In genomic region chr3:4642611-4643010, GRCh38 we compare ENCODE assay signal across 21 cellular contexts.
"Had no signal": no experiment of that assay in that cellular context is flagged by ENCODE, and none has a peak within 500 bp of the region (broad histone marks: within the 10 kb centered on the region; RNA-seq: fewer than 3 reads in every experiment).

No MANE protein-coding gene starts in this region.

- H3K4me3 Mint-ChIP-seq: endodermal cell; naive thymus-derived CD4-positive, alpha-beta T cell; stimulated activated effector memory CD8-positive, alpha-beta T cell treated with anti-CD3 and anti-CD28 coated beads, Interleukin-12 subunit alpha, Interleukin-12 subunit beta, amount 100 ng/mL, for 72 hours; stimulated activated naive CD8-positive, alpha-beta T cell treated with anti-CD3 and anti-CD28 coated beads, Interleukin-15, Interleukin-2, amounts not matched to agents 100 ng/mL and 50 ng/mL, for 24 hours had no signal

- H3K27ac ChIP-seq: coronary artery, heart left ventricle, neutrophil, upper lobe of right lung, vagina had no signal

- H3K9me3 ChIP-seq: heart left ventricle, neutrophil, right atrium auricular region, tibial artery, upper lobe of right lung, vagina had no signal

- H3K4me1 Mint-ChIP-seq: endodermal cell had no signal

- H3K4me1 ChIP-seq: heart left ventricle, right atrium auricular region, tibial artery, upper lobe of right lung, vagina had no signal

- H3K4me3 ChIP-seq: coronary artery, heart left ventricle, right atrium auricular region, tibial artery, upper lobe of right lung, vagina had no signal

- H3K27me3 Mint-ChIP-seq: naive thymus-derived CD4-positive, alpha-beta T cell; stimulated activated naive CD8-positive, alpha-beta T cell treated with anti-CD3 and anti-CD28 coated beads, Interleukin-15, Interleukin-2, amounts not matched to agents 100 ng/mL and 50 ng/mL, for 24 hours had no signal

- H3K27ac Mint-ChIP-seq: endodermal cell; naive thymus-derived CD4-positive, alpha-beta T cell; stimulated activated effector memory CD8-positive, alpha-beta T cell treated with anti-CD3 and anti-CD28 coated beads, Interleukin-12 subunit alpha, Interleukin-12 subunit beta, amount 100 ng/mL, for 72 hours; stimulated activated naive CD8-positive, alpha-beta T cell treated with anti-CD3 and anti-CD28 coated beads, Interleukin-15, Interleukin-2, amounts not matched to agents 100 ng/mL and 50 ng/mL, for 24 hours had no signal

- H3K27me3 ChIP-seq: heart left ventricle, neutrophil, right atrium auricular region, tibial artery, upper lobe of right lung, vagina had no signal

- H3K9me3 Mint-ChIP-seq: endodermal cell; naive thymus-derived CD4-positive, alpha-beta T cell; stimulated activated effector memory CD8-positive, alpha-beta T cell treated with anti-CD3 and anti-CD28 coated beads, Interleukin-12 subunit alpha, Interleukin-12 subunit beta, amount 100 ng/mL, for 72 hours; stimulated activated naive CD8-positive, alpha-beta T cell treated with anti-CD3 and anti-CD28 coated beads, Interleukin-15, Interleukin-2, amounts not matched to agents 100 ng/mL and 50 ng/mL, for 24 hours had no signal

- DNase-seq: effector CD4-positive, alpha-beta T cell; endodermal cell; erythroblast; foreskin melanocyte; heart left ventricle; hippocampal formation; kidney glomerular epithelial cell; mammary epithelial cell; naive thymus-derived CD4-positive, alpha-beta T cell; posterior cingulate gyrus; small intestine; stimulated activated CD4-positive, alpha-beta T cell treated with anti-CD3 and anti-CD28 coated beads, Interleukin-2, amount 100 ng/mL, for 48 hours; stimulated activated CD8-positive, alpha-beta memory T cell treated with anti-CD3 and anti-CD28 coated beads, Interleukin-4, amount 100 ng/mL, for 48 hours; tibial artery; upper lobe of right lung had no signal

- ATAC-seq: heart left ventricle; naive thymus-derived CD4-positive, alpha-beta T cell; stimulated activated effector memory CD8-positive, alpha-beta T cell treated with anti-CD3 and anti-CD28 coated beads, Interleukin-12 subunit alpha, Interleukin-12 subunit beta, amount 100 ng/mL, for 72 hours; upper lobe of right lung had no signal
